1 cellular context compared by ENCODE assay signal in the genomic region with DNA sequence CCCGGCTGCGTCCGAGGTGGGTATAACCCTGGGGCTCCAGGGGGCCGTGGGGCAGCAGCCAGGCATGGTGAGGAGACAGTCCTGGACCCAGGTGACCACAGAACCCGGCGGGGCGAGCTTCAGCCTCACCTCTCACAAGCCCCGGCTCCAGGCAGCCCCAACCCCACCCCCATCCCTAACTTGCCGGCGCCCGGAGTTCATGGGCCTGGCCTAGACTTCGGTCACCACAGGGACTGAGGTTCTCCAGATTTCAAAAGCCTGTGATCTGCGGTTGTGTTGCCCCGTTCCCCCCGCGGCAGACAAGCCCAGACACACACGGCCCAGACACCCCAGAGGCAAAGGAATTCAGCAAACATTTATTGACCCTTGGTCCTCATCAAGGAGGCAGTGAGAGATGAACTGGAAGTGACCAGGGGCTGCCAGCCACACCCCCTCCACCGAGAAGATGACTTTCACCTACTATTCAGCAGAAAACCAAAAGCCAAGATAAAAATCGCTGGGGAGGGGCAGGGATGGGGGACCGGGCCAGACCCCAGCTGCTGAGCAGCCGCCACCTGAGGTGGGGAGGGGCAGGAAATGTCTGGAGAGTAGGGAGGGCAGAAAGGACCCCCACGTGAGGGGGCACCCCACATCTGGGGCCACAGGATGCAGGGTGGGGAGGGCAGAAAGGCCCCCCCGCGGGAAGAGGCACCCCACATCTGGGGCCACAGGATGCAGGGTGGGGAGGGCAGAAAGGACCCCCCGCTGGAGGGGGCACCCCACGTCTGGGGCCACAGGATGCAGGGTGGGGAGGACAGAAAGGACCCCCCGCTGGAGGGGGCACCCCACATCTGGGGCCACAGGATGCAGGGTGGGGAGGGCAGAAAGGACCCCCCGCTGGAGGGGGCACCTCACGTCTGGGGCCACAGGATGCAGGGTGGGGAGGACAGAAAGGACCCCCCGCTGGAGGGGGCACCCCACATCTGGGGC.
A peak's percentile ranks its signal among the peaks of the same experiment; 100 is the strongest.
TF ChIP-seq lines count a peak whose summit lies in the region.

No MANE protein-coding gene starts in this region.

TF ChIP-seq in HepG2, 621 proteins besides CTCF, POLR2A, EP300 and RAD21 (continued from another document and continues in another):
- TF ChIP-seq FOSL2 (CRISPR knock-in tag; IDR thresholded peaks at IDR 0.05): peak; percentile 15; the same call in 1 of the 2 replicates
- TF ChIP-seq HDAC1 (CRISPR knock-in tag; IDR thresholded peaks at IDR 0.05): peak; percentile 33; the same call in 1 of the 2 replicates
- TF ChIP-seq, protein P1, sequence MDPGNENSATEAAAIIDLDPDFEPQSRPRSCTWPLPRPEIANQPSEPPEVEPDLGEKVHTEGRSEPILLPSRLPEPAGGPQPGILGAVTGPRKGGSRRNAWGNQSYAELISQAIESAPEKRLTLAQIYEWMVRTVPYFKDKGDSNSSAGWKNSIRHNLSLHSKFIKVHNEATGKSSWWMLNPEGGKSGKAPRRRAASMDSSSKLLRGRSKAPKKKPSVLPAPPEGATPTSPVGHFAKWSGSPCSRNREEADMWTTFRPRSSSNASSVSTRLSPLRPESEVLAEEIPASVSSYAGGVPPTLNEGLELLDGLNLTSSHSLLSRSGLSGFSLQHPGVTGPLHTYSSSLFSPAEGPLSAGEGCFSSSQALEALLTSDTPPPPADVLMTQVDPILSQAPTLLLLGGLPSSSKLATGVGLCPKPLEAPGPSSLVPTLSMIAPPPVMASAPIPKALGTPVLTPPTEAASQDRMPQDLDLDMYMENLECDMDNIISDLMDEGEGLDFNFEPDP (CRISPR knock-in tag; conservative IDR thresholded peaks at IDR 0.05): no peak
- TF ChIP-seq ZFX (CRISPR knock-in tag; IDR thresholded peaks at IDR 0.05; ENCODE audit: low read depth): peak; percentile 68
- no peak for TF ChIP-seq HOXD1 (CRISPR knock-in tag; IDR thresholded peaks at IDR 0.05)
- TF ChIP-seq, protein P2, sequence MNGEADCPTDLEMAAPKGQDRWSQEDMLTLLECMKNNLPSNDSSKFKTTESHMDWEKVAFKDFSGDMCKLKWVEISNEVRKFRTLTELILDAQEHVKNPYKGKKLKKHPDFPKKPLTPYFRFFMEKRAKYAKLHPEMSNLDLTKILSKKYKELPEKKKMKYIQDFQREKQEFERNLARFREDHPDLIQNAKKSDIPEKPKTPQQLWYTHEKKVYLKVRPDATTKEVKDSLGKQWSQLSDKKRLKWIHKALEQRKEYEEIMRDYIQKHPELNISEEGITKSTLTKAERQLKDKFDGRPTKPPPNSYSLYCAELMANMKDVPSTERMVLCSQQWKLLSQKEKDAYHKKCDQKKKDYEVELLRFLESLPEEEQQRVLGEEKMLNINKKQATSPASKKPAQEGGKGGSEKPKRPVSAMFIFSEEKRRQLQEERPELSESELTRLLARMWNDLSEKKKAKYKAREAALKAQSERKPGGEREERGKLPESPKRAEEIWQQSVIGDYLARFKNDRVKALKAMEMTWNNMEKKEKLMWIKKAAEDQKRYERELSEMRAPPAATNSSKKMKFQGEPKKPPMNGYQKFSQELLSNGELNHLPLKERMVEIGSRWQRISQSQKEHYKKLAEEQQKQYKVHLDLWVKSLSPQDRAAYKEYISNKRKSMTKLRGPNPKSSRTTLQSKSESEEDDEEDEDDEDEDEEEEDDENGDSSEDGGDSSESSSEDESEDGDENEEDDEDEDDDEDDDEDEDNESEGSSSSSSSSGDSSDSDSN (CRISPR knock-in tag; IDR thresholded peaks at IDR 0.05): peak; percentile 53; the same call in 1 of the 2 replicates
- no peak for TF ChIP-seq ZMYM4 (CRISPR knock-in tag; IDR thresholded peaks at IDR 0.05)
- TF ChIP-seq MED1 (CRISPR knock-in tag; IDR thresholded peaks at IDR 0.05): peak; percentile 46; the same call in 1 of the 2 replicates
- no peak for TF ChIP-seq ERF (CRISPR knock-in tag; IDR thresholded peaks at IDR 0.05)
- peak; percentile 41; the same call in 1 of the 2 replicates for TF ChIP-seq TCF7 (IDR thresholded peaks at IDR 0.05; ENCODE audit: low read depth)
- TF ChIP-seq BCL6 (CRISPR knock-in tag; IDR thresholded peaks at IDR 0.05): peak; percentile 23; the same call in 1 of the 2 replicates
- TF ChIP-seq PHF21A (CRISPR knock-in tag; IDR thresholded peaks at IDR 0.05): peak; percentile 82
- TF ChIP-seq, protein P3, sequence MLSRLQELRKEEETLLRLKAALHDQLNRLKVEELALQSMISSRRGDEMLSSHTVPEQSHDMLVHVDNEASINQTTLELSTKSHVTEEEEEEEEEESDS (CRISPR knock-in tag; IDR thresholded peaks at IDR 0.05; ENCODE audit: borderline replicate concordance): no peak
- TF ChIP-seq KLF6 (CRISPR knock-in tag; IDR thresholded peaks at IDR 0.05): no peak
- TF ChIP-seq TSC22D2 (CRISPR knock-in tag; IDR thresholded peaks at IDR 0.05; ENCODE audit: borderline replicate concordance): no peak
- 0 out of 2 replicates have a peak, but pooled peaks have one; percentile 33 for TF ChIP-seq FOXA3 (CRISPR knock-in tag; IDR thresholded peaks at IDR 0.05)
- TF ChIP-seq, protein P4, sequence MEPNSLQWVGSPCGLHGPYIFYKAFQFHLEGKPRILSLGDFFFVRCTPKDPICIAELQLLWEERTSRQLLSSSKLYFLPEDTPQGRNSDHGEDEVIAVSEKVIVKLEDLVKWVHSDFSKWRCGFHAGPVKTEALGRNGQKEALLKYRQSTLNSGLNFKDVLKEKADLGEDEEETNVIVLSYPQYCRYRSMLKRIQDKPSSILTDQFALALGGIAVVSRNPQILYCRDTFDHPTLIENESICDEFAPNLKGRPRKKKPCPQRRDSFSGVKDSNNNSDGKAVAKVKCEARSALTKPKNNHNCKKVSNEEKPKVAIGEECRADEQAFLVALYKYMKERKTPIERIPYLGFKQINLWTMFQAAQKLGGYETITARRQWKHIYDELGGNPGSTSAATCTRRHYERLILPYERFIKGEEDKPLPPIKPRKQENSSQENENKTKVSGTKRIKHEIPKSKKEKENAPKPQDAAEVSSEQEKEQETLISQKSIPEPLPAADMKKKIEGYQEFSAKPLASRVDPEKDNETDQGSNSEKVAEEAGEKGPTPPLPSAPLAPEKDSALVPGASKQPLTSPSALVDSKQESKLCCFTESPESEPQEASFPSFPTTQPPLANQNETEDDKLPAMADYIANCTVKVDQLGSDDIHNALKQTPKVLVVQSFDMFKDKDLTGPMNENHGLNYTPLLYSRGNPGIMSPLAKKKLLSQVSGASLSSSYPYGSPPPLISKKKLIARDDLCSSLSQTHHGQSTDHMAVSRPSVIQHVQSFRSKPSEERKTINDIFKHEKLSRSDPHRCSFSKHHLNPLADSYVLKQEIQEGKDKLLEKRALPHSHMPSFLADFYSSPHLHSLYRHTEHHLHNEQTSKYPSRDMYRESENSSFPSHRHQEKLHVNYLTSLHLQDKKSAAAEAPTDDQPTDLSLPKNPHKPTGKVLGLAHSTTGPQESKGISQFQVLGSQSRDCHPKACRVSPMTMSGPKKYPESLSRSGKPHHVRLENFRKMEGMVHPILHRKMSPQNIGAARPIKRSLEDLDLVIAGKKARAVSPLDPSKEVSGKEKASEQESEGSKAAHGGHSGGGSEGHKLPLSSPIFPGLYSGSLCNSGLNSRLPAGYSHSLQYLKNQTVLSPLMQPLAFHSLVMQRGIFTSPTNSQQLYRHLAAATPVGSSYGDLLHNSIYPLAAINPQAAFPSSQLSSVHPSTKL (CRISPR knock-in tag; IDR thresholded peaks at IDR 0.05): peak; percentile 45
- TF ChIP-seq, protein P5, sequence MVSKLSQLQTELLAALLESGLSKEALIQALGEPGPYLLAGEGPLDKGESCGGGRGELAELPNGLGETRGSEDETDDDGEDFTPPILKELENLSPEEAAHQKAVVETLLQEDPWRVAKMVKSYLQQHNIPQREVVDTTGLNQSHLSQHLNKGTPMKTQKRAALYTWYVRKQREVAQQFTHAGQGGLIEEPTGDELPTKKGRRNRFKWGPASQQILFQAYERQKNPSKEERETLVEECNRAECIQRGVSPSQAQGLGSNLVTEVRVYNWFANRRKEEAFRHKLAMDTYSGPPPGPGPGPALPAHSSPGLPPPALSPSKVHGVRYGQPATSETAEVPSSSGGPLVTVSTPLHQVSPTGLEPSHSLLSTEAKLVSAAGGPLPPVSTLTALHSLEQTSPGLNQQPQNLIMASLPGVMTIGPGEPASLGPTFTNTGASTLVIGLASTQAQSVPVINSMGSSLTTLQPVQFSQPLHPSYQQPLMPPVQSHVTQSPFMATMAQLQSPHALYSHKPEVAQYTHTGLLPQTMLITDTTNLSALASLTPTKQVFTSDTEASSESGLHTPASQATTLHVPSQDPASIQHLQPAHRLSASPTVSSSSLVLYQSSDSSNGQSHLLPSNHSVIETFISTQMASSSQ (IDR thresholded peaks at IDR 0.05; ENCODE audit: low read depth): no peak
- TF ChIP-seq, protein P5 (CRISPR knock-in tag; IDR thresholded peaks at IDR 0.05; ENCODE audit: borderline replicate concordance): no peak
- no peak for TF ChIP-seq ELF4 (CRISPR knock-in tag; IDR thresholded peaks at IDR 0.05; ENCODE audit: borderline replicate concordance)
- TF ChIP-seq NCOR1 (IDR thresholded peaks at IDR 0.05; ENCODE audit: borderline replicate concordance, low read length): peak; percentile 50; the same call in 1 of the 2 replicates
- no peak for TF ChIP-seq HNRNPL (IDR thresholded peaks at IDR 0.05; ENCODE audit: low read depth, low read length)
- TF ChIP-seq FOXJ3 (CRISPR knock-in tag; IDR thresholded peaks at IDR 0.05; ENCODE audit: borderline replicate concordance): no peak
- no peak for TF ChIP-seq ARHGAP35 (CRISPR knock-in tag; IDR thresholded peaks at IDR 0.05; ENCODE audit: borderline replicate concordance)
- no peak for TF ChIP-seq SMAD9 (CRISPR knock-in tag; IDR thresholded peaks at IDR 0.05)
- TF ChIP-seq SKI (IDR thresholded peaks at IDR 0.05; ENCODE audit: partially characterized antibody): peak; percentile 78
- TF ChIP-seq SALL1 (CRISPR knock-in tag; IDR thresholded peaks at IDR 0.05): peak; percentile 61
- TF ChIP-seq NR2F6 (IDR thresholded peaks at IDR 0.05): 0 out of 2 replicates have a peak, but pooled peaks have one; percentile 23
- TF ChIP-seq NR2F6 (CRISPR knock-in tag; IDR thresholded peaks at IDR 0.05): no peak; the same call in 1 of the 2 replicates
- TF ChIP-seq, protein P6, sequence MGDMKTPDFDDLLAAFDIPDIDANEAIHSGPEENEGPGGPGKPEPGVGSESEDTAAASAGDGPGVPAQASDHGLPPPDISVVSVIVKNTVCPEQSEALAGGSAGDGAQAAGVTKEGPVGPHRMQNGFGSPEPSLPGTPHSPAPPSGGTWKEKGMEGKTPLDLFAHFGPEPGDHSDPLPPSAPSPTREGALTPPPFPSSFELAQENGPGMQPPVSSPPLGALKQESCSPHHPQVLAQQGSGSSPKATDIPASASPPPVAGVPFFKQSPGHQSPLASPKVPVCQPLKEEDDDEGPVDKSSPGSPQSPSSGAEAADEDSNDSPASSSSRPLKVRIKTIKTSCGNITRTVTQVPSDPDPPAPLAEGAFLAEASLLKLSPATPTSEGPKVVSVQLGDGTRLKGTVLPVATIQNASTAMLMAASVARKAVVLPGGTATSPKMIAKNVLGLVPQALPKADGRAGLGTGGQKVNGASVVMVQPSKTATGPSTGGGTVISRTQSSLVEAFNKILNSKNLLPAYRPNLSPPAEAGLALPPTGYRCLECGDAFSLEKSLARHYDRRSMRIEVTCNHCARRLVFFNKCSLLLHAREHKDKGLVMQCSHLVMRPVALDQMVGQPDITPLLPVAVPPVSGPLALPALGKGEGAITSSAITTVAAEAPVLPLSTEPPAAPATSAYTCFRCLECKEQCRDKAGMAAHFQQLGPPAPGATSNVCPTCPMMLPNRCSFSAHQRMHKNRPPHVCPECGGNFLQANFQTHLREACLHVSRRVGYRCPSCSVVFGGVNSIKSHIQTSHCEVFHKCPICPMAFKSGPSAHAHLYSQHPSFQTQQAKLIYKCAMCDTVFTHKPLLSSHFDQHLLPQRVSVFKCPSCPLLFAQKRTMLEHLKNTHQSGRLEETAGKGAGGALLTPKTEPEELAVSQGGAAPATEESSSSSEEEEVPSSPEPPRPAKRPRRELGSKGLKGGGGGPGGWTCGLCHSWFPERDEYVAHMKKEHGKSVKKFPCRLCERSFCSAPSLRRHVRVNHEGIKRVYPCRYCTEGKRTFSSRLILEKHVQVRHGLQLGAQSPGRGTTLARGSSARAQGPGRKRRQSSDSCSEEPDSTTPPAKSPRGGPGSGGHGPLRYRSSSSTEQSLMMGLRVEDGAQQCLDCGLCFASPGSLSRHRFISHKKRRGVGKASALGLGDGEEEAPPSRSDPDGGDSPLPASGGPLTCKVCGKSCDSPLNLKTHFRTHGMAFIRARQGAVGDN (CRISPR knock-in tag; IDR thresholded peaks at IDR 0.05): peak; percentile 58
- TF ChIP-seq, protein P7, sequence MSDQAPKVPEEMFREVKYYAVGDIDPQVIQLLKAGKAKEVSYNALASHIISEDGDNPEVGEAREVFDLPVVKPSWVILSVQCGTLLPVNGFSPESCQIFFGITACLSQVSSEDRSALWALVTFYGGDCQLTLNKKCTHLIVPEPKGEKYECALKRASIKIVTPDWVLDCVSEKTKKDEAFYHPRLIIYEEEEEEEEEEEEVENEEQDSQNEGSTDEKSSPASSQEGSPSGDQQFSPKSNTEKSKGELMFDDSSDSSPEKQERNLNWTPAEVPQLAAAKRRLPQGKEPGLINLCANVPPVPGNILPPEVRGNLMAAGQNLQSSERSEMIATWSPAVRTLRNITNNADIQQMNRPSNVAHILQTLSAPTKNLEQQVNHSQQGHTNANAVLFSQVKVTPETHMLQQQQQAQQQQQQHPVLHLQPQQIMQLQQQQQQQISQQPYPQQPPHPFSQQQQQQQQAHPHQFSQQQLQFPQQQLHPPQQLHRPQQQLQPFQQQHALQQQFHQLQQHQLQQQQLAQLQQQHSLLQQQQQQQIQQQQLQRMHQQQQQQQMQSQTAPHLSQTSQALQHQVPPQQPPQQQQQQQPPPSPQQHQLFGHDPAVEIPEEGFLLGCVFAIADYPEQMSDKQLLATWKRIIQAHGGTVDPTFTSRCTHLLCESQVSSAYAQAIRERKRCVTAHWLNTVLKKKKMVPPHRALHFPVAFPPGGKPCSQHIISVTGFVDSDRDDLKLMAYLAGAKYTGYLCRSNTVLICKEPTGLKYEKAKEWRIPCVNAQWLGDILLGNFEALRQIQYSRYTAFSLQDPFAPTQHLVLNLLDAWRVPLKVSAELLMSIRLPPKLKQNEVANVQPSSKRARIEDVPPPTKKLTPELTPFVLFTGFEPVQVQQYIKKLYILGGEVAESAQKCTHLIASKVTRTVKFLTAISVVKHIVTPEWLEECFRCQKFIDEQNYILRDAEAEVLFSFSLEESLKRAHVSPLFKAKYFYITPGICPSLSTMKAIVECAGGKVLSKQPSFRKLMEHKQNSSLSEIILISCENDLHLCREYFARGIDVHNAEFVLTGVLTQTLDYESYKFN (CRISPR knock-in tag; conservative IDR thresholded peaks at IDR 0.05): peak; percentile 77
